1 cellular context compared by ENCODE assay signal in the genomic region with DNA sequence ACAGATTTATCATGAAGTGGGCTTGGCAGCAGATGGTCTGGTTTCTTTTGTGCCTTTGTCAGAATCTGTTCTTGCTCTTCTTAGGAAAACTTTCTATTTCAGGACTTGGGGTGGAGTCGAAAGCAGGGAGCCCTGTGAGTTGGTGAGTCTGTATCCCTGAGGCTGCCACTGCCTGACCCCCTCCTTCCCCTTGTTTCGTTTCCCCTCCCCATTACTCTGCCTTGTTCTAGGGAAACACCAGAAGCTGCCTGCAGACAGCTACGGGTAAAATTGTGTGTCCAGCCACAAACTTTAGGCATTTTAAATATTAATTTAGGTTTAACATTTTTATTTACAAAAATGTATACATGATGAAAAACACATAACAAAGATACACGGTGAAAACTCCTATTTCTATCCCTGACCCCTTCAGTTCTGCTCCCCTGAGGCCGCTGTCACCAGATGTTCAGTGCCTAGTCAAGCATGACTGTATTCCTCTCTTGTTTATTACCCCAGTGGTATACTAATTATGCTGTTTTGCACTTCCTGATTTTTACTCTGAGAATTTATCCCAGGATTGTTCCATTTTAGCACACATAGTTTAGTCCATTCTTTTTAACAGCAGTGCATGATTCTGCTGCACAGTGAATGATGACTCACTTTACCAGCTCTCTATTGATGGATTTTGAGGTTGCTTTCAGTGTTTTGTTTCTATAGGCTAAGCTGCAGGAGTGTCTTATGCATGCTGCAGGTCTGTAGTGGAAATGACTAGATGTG.
TF ChIP-seq lines count a peak whose summit lies in the region.

No MANE protein-coding gene starts in this region.

TF ChIP-seq in H1, 55 proteins besides CTCF, POLR2A, EP300 and RAD21 (continued from another document):
- TF ChIP-seq, protein P1, sequence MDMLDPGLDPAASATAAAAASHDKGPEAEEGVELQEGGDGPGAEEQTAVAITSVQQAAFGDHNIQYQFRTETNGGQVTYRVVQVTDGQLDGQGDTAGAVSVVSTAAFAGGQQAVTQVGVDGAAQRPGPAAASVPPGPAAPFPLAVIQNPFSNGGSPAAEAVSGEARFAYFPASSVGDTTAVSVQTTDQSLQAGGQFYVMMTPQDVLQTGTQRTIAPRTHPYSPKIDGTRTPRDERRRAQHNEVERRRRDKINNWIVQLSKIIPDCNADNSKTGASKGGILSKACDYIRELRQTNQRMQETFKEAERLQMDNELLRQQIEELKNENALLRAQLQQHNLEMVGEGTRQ (IDR thresholded peaks at IDR 0.05; ENCODE audit: low read length): no peak
- TF ChIP-seq NANOG (IDR thresholded peaks at IDR 0.05; ENCODE audit: insufficient read depth, low read depth, low read length, poor library complexity, severe bottlenecking): no peak
- TF ChIP-seq GABPA (IDR thresholded peaks at IDR 0.05; ENCODE audit: borderline replicate concordance, insufficient read depth, low read length): no peak
- TF ChIP-seq HDAC2 (IDR thresholded peaks at IDR 0.05; ENCODE audit: borderline replicate concordance in 1 of 2, low read depth in 2 of 2, low read length in 2 of 2): no peak
- TF ChIP-seq KDM4A (IDR thresholded peaks at IDR 0.05; ENCODE audit: low read depth, low read length, severe bottlenecking): no peak
TF ChIP-seq in H1: peak in this region for 0.
